In genomic region chr10:118114992-118115391, GRCh38 we compare ENCODE assay signal across 30 cellular contexts.
"Had no signal": no experiment of that assay in that cellular context is flagged by ENCODE, and none has a peak within 500 bp of the region (broad histone marks: within the 10 kb centered on the region; RNA-seq: fewer than 3 reads in every experiment).

No MANE protein-coding gene starts in this region.

- H3K9me3 ChIP-seq: MG63, Peyer's patch had no signal

- H3K36me3 ChIP-seq: brain microvascular endothelial cell, MG63, Peyer's patch had no signal

- H3K27me3 Mint-ChIP-seq: IgD-negative memory B cell had no signal

- ATAC-seq: activated CD4-positive, alpha-beta T cell treated with anti-CD3 and anti-CD28 coated beads for 36 hours; activated CD4-positive, CD25-positive, alpha-beta regulatory T cell treated with anti-CD3 and anti-CD28 coated beads, Interleukin-2, amount 50 U/mL, for 24 hours; activated naive CD4-positive, alpha-beta T cell treated with anti-CD3 and anti-CD28 coated beads, Interleukin-2, amount 50 U/mL, for 72 hours; PC-3; WTC11 had no signal

- H3K27ac Mint-ChIP-seq: activated CD4-positive, alpha-beta T cell treated with anti-CD3 and anti-CD28 coated beads for 36 hours; activated naive CD4-positive, alpha-beta T cell treated with anti-CD3 and anti-CD28 coated beads for 36 hours; activated naive CD4-positive, alpha-beta T cell treated with anti-CD3 and anti-CD28 coated beads, Interleukin-2, amount 50 U/mL, for 72 hours; activated T-cell treated with anti-CD3 and anti-CD28 coated beads, Interleukin-2, amount 50 U/mL, for 24 hours; IgD-negative memory B cell; WTC11 had no signal

- H3K4me1 Mint-ChIP-seq: activated CD4-positive, alpha-beta T cell treated with anti-CD3 and anti-CD28 coated beads for 36 hours; central memory CD8-positive, alpha-beta T cell; IgD-negative memory B cell had no signal

- H3K9me3 Mint-ChIP-seq: activated CD4-positive, alpha-beta T cell treated with anti-CD3 and anti-CD28 coated beads, Interleukin-2, amount 10 ng/mL, durations not matched to agents 7 days and 5 days; activated naive CD4-positive, alpha-beta T cell treated with anti-CD3 and anti-CD28 coated beads for 36 hours; activated naive CD4-positive, alpha-beta T cell treated with anti-CD3 and anti-CD28 coated beads, Interleukin-2, amount 50 U/mL, for 72 hours; activated T-cell treated with anti-CD3 and anti-CD28 coated beads, Interleukin-2, amount 50 U/mL, for 24 hours; central memory CD8-positive, alpha-beta T cell; IgD-negative memory B cell; WTC11 had no signal

- H3K27me3 ChIP-seq: brain microvascular endothelial cell, MG63, Peyer's patch had no signal

- H3K36me3 Mint-ChIP-seq: activated naive CD4-positive, alpha-beta T cell treated with anti-CD3 and anti-CD28 coated beads, Interleukin-2, amount 50 U/mL, for 72 hours; IgD-negative memory B cell; WTC11 had no signal

- H3K4me3 Mint-ChIP-seq: activated CD4-positive, alpha-beta T cell treated with anti-CD3 and anti-CD28 coated beads for 36 hours; activated CD4-positive, alpha-beta T cell treated with anti-CD3 and anti-CD28 coated beads, Interleukin-2, amount 10 ng/mL, durations not matched to agents 7 days and 5 days; activated CD8-positive, alpha-beta T cell treated with anti-CD3 and anti-CD28 coated beads, Interleukin-2, amount 10 ng/mL, durations not matched to agents 7 days and 5 days; activated naive CD4-positive, alpha-beta T cell treated with anti-CD3 and anti-CD28 coated beads for 36 hours; activated T-cell treated with anti-CD3 and anti-CD28 coated beads, Interleukin-2, amount 50 U/mL, for 24 hours; central memory CD8-positive, alpha-beta T cell; IgD-negative memory B cell; WTC11 had no signal

- DNase-seq: activated CD4-positive, alpha-beta T cell treated with anti-CD3 and anti-CD28 coated beads for 36 hours; activated CD4-positive, alpha-beta T cell treated with anti-CD3 and anti-CD28 coated beads, Interleukin-2, amount 10 ng/mL, durations not matched to agents 7 days and 5 days; activated CD4-positive, alpha-beta T cell treated with anti-CD3 and anti-CD28 coated beads, Interleukin-2, amount 50 U/mL, for 48 hours; activated CD8-positive, alpha-beta T cell treated with anti-CD3 and anti-CD28 coated beads, Interleukin-2, amount 10 ng/mL, durations not matched to agents 7 days and 5 days; activated gamma-delta T cell treated with Interleukin-2 at 50 U/mL for 16 hours; activated naive CD4-positive, alpha-beta T cell treated with anti-CD3 and anti-CD28 coated beads for 36 hours; activated T-cell treated with anti-CD3 and anti-CD28 coated beads, Interleukin-2, amount 50 U/mL, for 24 hours; amniotic stem cell; aorta; brain microvascular endothelial cell; Kasumi-1; KG1; MG63; NCI-H1092; NCI-H1436 treated with DMSO at 0.1 percent for 48 hours; NCI-H1694 treated with DMSO at 0.1 percent for 48 hours; NCI-H2029; NCI-H345; NCI-H526; NCI-H748 treated with DMSO at 0.1 percent for 48 hours; NK-92 treated with Interleukin-12 subunit alpha and Interleukin-12 subunit beta, amount 100 ng/mL, for 24 hours; PC-3; Peyer's patch; RPMI8226; SW 1271 had no signal

- H3K4me3 ChIP-seq: MG63, Peyer's patch had no signal

- H3K4me1 ChIP-seq: Peyer's patch had no signal

- H3K27ac ChIP-seq: brain microvascular endothelial cell, Peyer's patch had no signal
